ENCODE assay signal across 26 cellular contexts in the genomic region with DNA sequence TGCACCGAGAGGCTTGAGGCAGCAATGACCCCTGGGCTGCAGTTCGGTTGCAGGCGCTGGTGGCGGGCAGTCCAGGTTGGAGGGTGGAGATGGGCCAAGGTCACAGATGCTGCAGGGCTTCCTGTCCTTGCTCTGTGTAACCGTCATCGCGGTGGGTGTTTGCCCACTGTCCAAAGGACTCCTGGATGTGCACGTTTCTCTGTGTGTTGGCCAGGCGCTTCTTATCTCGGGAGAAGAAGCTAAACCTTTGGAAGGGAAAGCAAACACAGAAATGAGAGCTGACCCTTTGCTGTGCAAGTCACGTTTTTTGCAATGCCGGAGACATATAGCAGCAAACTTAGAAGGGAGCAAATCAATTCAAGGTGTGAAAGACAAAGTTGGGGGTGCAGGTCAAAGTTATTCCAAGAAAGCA.
"Had no signal": no experiment of that assay in that cellular context is flagged by ENCODE, and none has a peak within 500 bp of the region (broad histone marks: within the 10 kb centered on the region; RNA-seq: fewer than 3 reads in every experiment).

No MANE protein-coding gene starts in this region.

- H3K9me3 ChIP-seq: ascending aorta, colonic mucosa, heart left ventricle, left lung, neutrophil, ovary, prostate gland, tibial artery had no signal

- DNase-seq: activated CD4-positive, alpha-beta T cell treated with anti-CD3 and anti-CD28 coated beads for 48 hours; activated CD4-positive, alpha-beta T cell treated with anti-CD3 and anti-CD28 coated beads, Interleukin-2, amount 50 U/mL, for 48 hours; activated CD8-positive, alpha-beta memory T cell treated with anti-CD3 and anti-CD28 coated beads for 24 hours; activated effector memory CD4-positive, alpha-beta T cell treated with Interleukin-2 at 50 U/mL for 16 hours; activated naive CD4-positive, alpha-beta T cell treated with anti-CD3 and anti-CD28 coated beads for 36 hours; activated naive CD8-positive, alpha-beta T cell treated with anti-CD3 and anti-CD28 coated beads for 36 hours; cerebellar nuclear complex; colonic mucosa; effector memory CD4-positive, alpha-beta T cell; erythroblast; heart left ventricle; left lung; nephron progenitor cell; ovary; stimulated activated CD4-positive, alpha-beta T cell treated with anti-CD3 and anti-CD28 coated beads, Interleukin-4, amount 100 ng/mL, for 1 hour; stimulated activated naive CD8-positive, alpha-beta T cell treated with anti-CD3 and anti-CD28 coated beads, Interleukin-15, amount 100 ng/mL, for 72 hours; substantia nigra; T-helper 1 cell; tibial artery; WERI-Rb-1 had no signal

- H3K36me3 ChIP-seq: colonic mucosa, ovary had no signal

- ATAC-seq: activated CD4-positive, CD25-positive, alpha-beta regulatory T cell treated with anti-CD3 and anti-CD28 coated beads, Interleukin-2, amount 50 U/mL, for 24 hours; heart left ventricle; stimulated activated naive CD8-positive, alpha-beta T cell treated with anti-CD3 and anti-CD28 coated beads, Interleukin-15, amount 100 ng/mL, for 72 hours had no signal

- H3K4me1 ChIP-seq: colonic mucosa, left lung, prostate gland had no signal

- H3K4me3 ChIP-seq: ascending aorta, cardiac muscle cell, colonic mucosa, heart left ventricle, left lung, lung, ovary, prostate gland, tibial artery had no signal

- H3K27me3 ChIP-seq: ascending aorta, cardiac muscle cell, colonic mucosa, heart left ventricle, left lung, neutrophil, ovary, tibial artery had no signal

- H3K27ac ChIP-seq: ascending aorta, cardiac muscle cell, colonic mucosa, left lung, neutrophil, ovary, prostate gland, tibial artery, WERI-Rb-1 had no signal
